Comparison of ENCODE assay signal across 23 cellular contexts in the genomic region with DNA sequence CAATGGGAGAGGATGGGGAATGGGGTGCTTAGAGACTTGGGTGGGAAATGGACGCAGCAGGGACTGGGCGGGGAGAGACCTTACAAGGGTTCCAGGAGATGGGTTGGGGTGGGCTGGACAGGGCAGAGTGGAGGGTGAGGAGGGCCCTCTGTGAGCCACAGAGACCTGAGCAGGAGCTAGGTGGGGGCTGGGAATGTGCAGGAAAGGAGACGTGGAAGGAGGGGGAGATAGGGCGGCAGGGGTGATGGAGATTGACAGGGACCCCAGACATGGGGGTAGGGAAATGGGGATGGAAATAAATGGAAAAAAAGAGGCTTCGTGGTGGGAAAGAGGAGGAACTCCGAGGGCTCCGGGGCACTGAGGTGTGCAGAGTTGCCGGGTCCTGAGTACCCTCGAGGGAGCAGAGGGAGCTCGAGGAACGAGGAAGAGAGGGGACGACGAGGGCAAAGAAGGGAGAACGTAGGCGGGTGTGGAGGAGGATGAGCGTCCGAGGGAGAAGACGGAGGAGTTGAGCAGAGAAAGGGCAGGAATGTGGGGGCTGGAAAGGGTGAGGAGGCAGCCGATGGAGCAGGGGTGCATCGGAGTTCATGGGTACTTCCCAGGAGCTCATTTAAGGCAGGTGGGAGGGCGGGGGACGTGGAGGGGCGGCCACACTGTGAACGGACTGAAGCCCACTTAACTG. TPM values are rescaled to one million over a fixed set of nuclear protein-coding genes. Genes with fewer than 3 reads are reported as not detected.
DNase-seq lines count a peak whose midpoint lies in the region; ATAC-seq, FAIRE-seq and TF ChIP-seq lines count a peak whose summit lies in the region.
"Had no signal": no experiment of that assay in that cellular context is flagged by ENCODE, and none has a peak within 500 bp of the region (broad histone marks: within the 10 kb centered on the region; RNA-seq: fewer than 3 reads in every experiment).

No MANE protein-coding gene starts in this region.

- H4K91ac ChIP-seq in H1 (replicated peaks; ENCODE audit: insufficient read length, low read length): no peak overlapping the region

- no peak overlapping the region for H2BK120ac ChIP-seq in H1 (replicated peaks; ENCODE audit: low read depth, low read length)

- H3K56ac ChIP-seq in H1 (replicated peaks; ENCODE audit: insufficient read length, low read depth, low read length): no peak overlapping the region

- CTCF ChIA-PET in HEK293 (lab: Yijun Ruan, JAX) (interaction anchor here (0.9 to 1.2 kb wide), 6 partner anchors 9 to 654 kb away, joined by 3 to 5 read pairs (median 4); no protein-coding TSS in a partner anchor), H1 (lab: Charles Lee; ENCODE audit: partially characterized antibody) (interaction anchor here (0.6 to 2.0 kb wide), 27 partner anchors 10 to 603 kb away, joined by 3 to 13 read pairs (median 3); no protein-coding TSS in a partner anchor), SK-N-SH (lab: Yijun Ruan, JAX) (interaction anchor here (0.9 to 2.1 kb wide), 7 partner anchors 11 to 69 kb away, joined by 3 to 8 read pairs (median 4); no protein-coding TSS in a partner anchor)

- peaks cover 24% of the 10 kb centered on the region for H3K27me3 Mint-ChIP-seq in nephron (ENCODE audit: low read depth)
- H3K27me3 Mint-ChIP-seq: IgD-negative memory B cell had no signal

- no peak overlapping the region for H4K8ac ChIP-seq in H1 (ENCODE audit: extremely low read depth, insufficient read depth, low read length)

- TF ChIP-seq CTCF in HEK293 (tag by site-specific recombination; IDR thresholded peaks at IDR 0.05) (no peak), H1 (IDR thresholded peaks at IDR 0.05; ENCODE audit: control extremely low read depth in 1 of 3, insufficient read depth in 1 of 3, low read depth in 1 of 3, low read length in 3 of 3) (no peak), nephron (IDR thresholded peaks at IDR 0.05; ENCODE audit: unreplicated experiment in 3 of 3) (no peak), SK-N-SH (IDR thresholded peaks at IDR 0.05) (no peak)

- H3K4ac ChIP-seq in H1 (replicated peaks; ENCODE audit: insufficient read length, low read depth, low read length): no peak overlapping the region

- H3K4me3 ChIP-seq in BLaER1: no peak overlapping the region
- H3K4me3 ChIP-seq in HEK293 (ENCODE audit: low read depth, low read length): no peak overlapping the region
- H3K4me3 ChIP-seq in H1 (ENCODE audit: extremely low read depth in 1 of 4, insufficient read depth in 2 of 4, low read depth in 3 of 4, low read length in 4 of 4): no peak overlapping the region
- no peak overlapping the region for H3K4me3 ChIP-seq in SK-N-SH (ENCODE audit: low read depth in 2 of 2, low read length in 1 of 2)
- H3K4me3 ChIP-seq: SJSA1 had no signal

- H2AFZ ChIP-seq in H1 (ENCODE audit: low read length) (no peak overlapping the region), SK-N-SH (ENCODE audit: low read depth) (no peak overlapping the region)

- no peak overlapping the region for H2AK5ac ChIP-seq in H1 (ENCODE audit: low read depth, low read length)

- H3K18ac ChIP-seq in H1 (ENCODE audit: extremely low read depth, low read length): no peak overlapping the region; the same call in 1 of the 2 replicates

- H3K79me2 ChIP-seq in H1 (ENCODE audit: control insufficient read depth in 1 of 2, insufficient read depth in 2 of 2, low read length in 2 of 2) (no peaks in the 10 kb centered on the region), SK-N-SH (ENCODE audit: insufficient read depth) (no peaks in the 10 kb centered on the region)

- H4K20me1 ChIP-seq in BLaER1 (no peaks in the 10 kb centered on the region), H1 (replicated peaks in 1 of 2; ENCODE audit: control insufficient read depth in 1 of 2, insufficient read depth in 2 of 2, low read length in 2 of 2) (no peaks in the 10 kb centered on the region), SK-N-SH (ENCODE audit: insufficient read depth) (no peaks in the 10 kb centered on the region)

- no peak overlapping the region for H2BK20ac ChIP-seq in H1 (ENCODE audit: low read length)

- no peaks in the 10 kb centered on the region for H3K9me3 Mint-ChIP-seq in nephron
- H3K9me3 Mint-ChIP-seq: HFFc6, IgD-negative memory B cell had no signal

- H3K36me3 Mint-ChIP-seq in nephron (ENCODE audit: low read depth): no peaks in the 10 kb centered on the region
- H3K36me3 Mint-ChIP-seq: CD4-positive, alpha-beta memory T cell; IgD-negative memory B cell had no signal

- TF ChIP-seq EP300 in H1 (IDR thresholded peaks at IDR 0.05; ENCODE audit: borderline replicate concordance in 1 of 2, low read depth in 2 of 2, low read length in 2 of 2): no peak
- no peak for TF ChIP-seq EP300 in SK-N-SH (IDR thresholded peaks at IDR 0.05; ENCODE audit: borderline replicate concordance in 1 of 2, low read depth in 1 of 2, low read length in 1 of 2)

- H3K27me3 ChIP-seq in BLaER1 (no peaks in the 10 kb centered on the region), H1 (replicated peaks in 1 of 4; ENCODE audit: control insufficient read depth in 3 of 4, extremely low read depth in 1 of 4, insufficient read depth in 3 of 4, low read length in 3 of 4) (no peaks in the 10 kb centered on the region; a peak in 2 of 7 replicates), SK-N-SH (ENCODE audit: insufficient read depth) (no peaks in the 10 kb centered on the region)

- peak overlapping the region; percentile 6 for H4K5ac ChIP-seq in H1 (ENCODE audit: insufficient read length, low read depth, low read length)

- H3K9me3 ChIP-seq in BLaER1 (no peaks in the 10 kb centered on the region), HEK293 (ENCODE audit: control insufficient read depth, insufficient read depth, low read depth, low read length) (no peaks in the 10 kb centered on the region), H1 (ENCODE audit: insufficient read depth in 2 of 2, low read depth in 1 of 2, low read length in 1 of 2) (no peaks in the 10 kb centered on the region), SK-N-SH (no peaks in the 10 kb centered on the region)
- H3K9me3 ChIP-seq: BE2C, SJSA1 had no signal

- 90% methylated on average over 19 of the region's 24 CpGs; no CpG with 5 or more reads in 1 of the 2 experiments for WGBS in H1 (ENCODE audit: extremely low coverage in 1 of 2, insufficient coverage in 1 of 2, insufficient read length in 1 of 2, insufficient replicate concordance in 2 of 2, low coverage in 1 of 2, low lambda C conversion rate in 2 of 2, missing lambda C conversion rate in 1 of 2), 2 experiments
- WGBS in SK-N-SH (ENCODE audit: low lambda C conversion rate): 68% methylated on average over 24 of the region's 24 CpGs

- no peak for FAIRE-seq in H1 (lab: Jason Lieb, UNC)
- FAIRE-seq: A204.1, GM12891, GM18507 had no signal

- no peaks in the 10 kb centered on the region for H3K79me1 ChIP-seq in H1 (ENCODE audit: low read depth, low read length)

- no peaks in the 10 kb centered on the region for H3F3A ChIP-seq in SK-N-SH (replicated peaks; ENCODE audit: insufficient read depth)

- H3K9me2 ChIP-seq in SK-N-SH: no peaks in the 10 kb centered on the region

- peak overlapping the region; percentile 48 for H3K4me2 ChIP-seq in BLaER1
- no peak overlapping the region for H3K4me2 ChIP-seq in H1 (ENCODE audit: insufficient read depth in 1 of 2, low read depth in 2 of 2, low read length in 2 of 2)
- H3K4me2 ChIP-seq in SK-N-SH: no peak overlapping the region

- H3K27ac ChIP-seq in BLaER1 (no peak overlapping the region), HEK293 (ENCODE audit: extremely low read depth, low read depth, low read length) (no peak overlapping the region), H1 (ENCODE audit: low read depth, low read length) (no peak overlapping the region), SK-N-SH (ENCODE audit: low read depth in 2 of 2, low read length in 1 of 2) (no peak overlapping the region)
- H3K27ac ChIP-seq: HL-60, SJSA1 had no signal

- ATAC-seq in HG02840 (IDR thresholded peaks at IDR 0.05; ENCODE audit: low FRiP score, unreplicated experiment): no peak

- no peak overlapping the region for H3K14ac ChIP-seq in H1 (ENCODE audit: insufficient read length)

- H3K23ac ChIP-seq in H1 (ENCODE audit: insufficient read length): no peak overlapping the region

- no peaks in the 10 kb centered on the region for H3K36me3 ChIP-seq in BLaER1
- no peaks in the 10 kb centered on the region for H3K36me3 ChIP-seq in HEK293 (ENCODE audit: control insufficient read depth in 2 of 2, insufficient read depth in 1 of 2, low read length in 2 of 2)
- H3K36me3 ChIP-seq in H1 (ENCODE audit: control insufficient read depth in 2 of 4, insufficient read depth in 4 of 4, low read length in 3 of 4): no peaks in the 10 kb centered on the region
- no peaks in the 10 kb centered on the region for H3K36me3 ChIP-seq in SK-N-SH (replicated peaks in 1 of 2; ENCODE audit: control insufficient read depth in 1 of 2, insufficient read depth in 2 of 2, low read length in 1 of 2)
- H3K36me3 ChIP-seq: BE2C, SJSA1 had no signal

- no peak overlapping the region for H2BK5ac ChIP-seq in H1 (ENCODE audit: low read depth, low read length)

- no peak for DNase-seq in H1 (ENCODE audit: low read depth in 1 of 2, low spot score in 2 of 2)
- no peak for DNase-seq in central memory CD4-positive, alpha-beta T cell
- no peak for DNase-seq in SK-N-SH
- DNase-seq in activated naive CD4-positive, alpha-beta T cell treated with anti-CD3 and anti-CD28 coated beads, Interleukin-2, amount 50 U/mL, for 16 hours: no peak
- DNase-seq: CD4-positive, alpha-beta memory T cell; GOT3; HFFc6; MM.1S; NCI-H1092; NCI-H2029 treated with DMSO at 0.1 percent for 48 hours; NCI-H2171 had no signal

- H2BK15ac ChIP-seq in H1 (ENCODE audit: low read length): no peak overlapping the region

- peak overlapping the region in 2 of 3 experiments; percentile 53 to 92 for H3K27ac Mint-ChIP-seq in nephron
- H3K27ac Mint-ChIP-seq: CD4-positive, alpha-beta memory T cell; HFFc6; IgD-negative memory B cell had no signal

- peak overlapping the region in 2 of 3 experiments; percentile 19 to 61 for H3K4me3 Mint-ChIP-seq in nephron
- H3K4me3 Mint-ChIP-seq: HFFc6, IgD-negative memory B cell had no signal

- TF ChIP-seq POLR2A in H1 (IDR thresholded peaks at IDR 0.05; ENCODE audit: control extremely low read depth in 1 of 2, low read depth in 2 of 2, low read length in 2 of 2): no peak

- TF ChIP-seq RAD21 in H1 (IDR thresholded peaks at IDR 0.05 in 1 of 2, conservative IDR thresholded peaks at IDR 0.05 in 1 of 2; ENCODE audit: low read depth in 2 of 2, low read length in 2 of 2) (no peak), SK-N-SH (IDR thresholded peaks at IDR 0.05; ENCODE audit: low read length) (no peak)

- peaks cover 18% of the 10 kb centered on the region for H3K4me1 Mint-ChIP-seq in nephron

- POLR2A ChIA-PET in HEK293 (lab: Yijun Ruan, JAX) (no interaction called here), H1 (lab: Charles Lee; ENCODE audit: partially characterized antibody) (interaction anchor here (0.6 kb wide), 1 partner anchor 96 kb away, joined by 4 read pairs; no protein-coding TSS in a partner anchor), SK-N-SH (lab: Yijun Ruan, JAX) (no interaction called here)

- H3K9ac ChIP-seq in BLaER1 (no peak overlapping the region), H1 (replicated peaks in 1 of 4; ENCODE audit: extremely low read depth in 1 of 4, low read depth in 3 of 4, low read length in 3 of 4) (no peak overlapping the region; a peak in 1 of 7 replicates), SK-N-SH (no peak overlapping the region)

- H2BK12ac ChIP-seq in H1 (ENCODE audit: low read depth, low read length): 0 out of 2 replicates have a peak overlapping the region, but pooled peaks have one; percentile 27

- no peaks in the 10 kb centered on the region for H3K23me2 ChIP-seq in H1 (ENCODE audit: low read depth, low read length)

- H3K4me1 ChIP-seq in BLaER1: peaks cover 5% of the 10 kb centered on the region; the same call in 1 of the 2 replicates
- H3K4me1 ChIP-seq in HEK293 (ENCODE audit: control insufficient read depth, insufficient read depth, low read length): no peaks in the 10 kb centered on the region
- H3K4me1 ChIP-seq in H1 (replicated peaks in 1 of 4; ENCODE audit: control insufficient read depth in 3 of 4, insufficient read depth in 4 of 4, low read length in 3 of 4): peaks cover 0 to 19% (median 5%) of the 10 kb centered on the region in 4 experiments; a peak in 5 of 7 replicates
- peaks cover 0 to 2% of the 10 kb centered on the region in 2 experiments; a peak in 1 of 4 replicates for H3K4me1 ChIP-seq in SK-N-SH (ENCODE audit: control insufficient read depth in 1 of 2, insufficient read depth in 2 of 2, low read depth in 1 of 2, low read length in 1 of 2)
- H3K4me1 ChIP-seq: BE2C, SJSA1 had no signal

RNA-seq across cellular contexts. Expression of gene CTCFL, which starts 2.1 kb away (rescaled TPM):
- total RNA-seq in H1 (2021; fragmentation: NEBNext Ultra II Directional; extraction: Animal tissue kit (Norgen Biotek cat#: 25700)): 0.80 and 0.82 TPM in 2 replicates
- polyA plus RNA-seq in H1 (2011; rRNA removed): 0.30 and 0.75 TPM in 2 replicates
- polyA plus RNA-seq in H1 (2011; cell fraction: cytosol; rRNA removed): 1.0 TPM
- polyA plus RNA-seq in H1 (2011; cell fraction: nucleus; rRNA removed): 1.0 TPM
- polyA plus RNA-seq in H1 (2012, experiment 1 of 2): 0.13 to 0.45 TPM (median 0.32 TPM) in 4 replicates
- not detected for polyA plus RNA-seq in H1 (2012, experiment 2 of 2)
- polyA plus RNA-seq in H1 (2013, experiment 1 of 2): 0.59 TPM
- 0.48 TPM for polyA plus RNA-seq in H1 (2013, experiment 2 of 2)
- 0.73 and 2.3 TPM in 2 replicates for polyA minus RNA-seq in H1 (2011; rRNA and poly(A)+ RNA removed)
- 2.2 TPM for polyA minus RNA-seq in H1 (2011; cell fraction: cytosol; rRNA and poly(A)+ RNA removed)
- 1.3 TPM for polyA minus RNA-seq in H1 (2011; cell fraction: nucleus; rRNA and poly(A)+ RNA removed)
- not detected in 2 replicates for polyA plus RNA-seq in SK-N-SH (2012; rRNA removed)
- polyA plus RNA-seq in SK-N-SH (2012; cell fraction: cytosol; rRNA removed): not detected in 2 replicates
- not detected in 2 replicates for polyA plus RNA-seq in SK-N-SH (2012; cell fraction: nucleus; rRNA removed)
- total RNA-seq: CD4-positive, alpha-beta memory T cell; HFFc6; HT1080; SJSA1 had no signal
- polyA plus RNA-seq: CD4-positive, alpha-beta memory T cell; IgD-negative memory B cell had no signal

RNA-seq across cellular contexts. Expression of gene PCK1, which starts 33.9 kb away (rescaled TPM):
- not detected in 2 replicates for total RNA-seq in H1 (2021; fragmentation: NEBNext Ultra II Directional; extraction: Animal tissue kit (Norgen Biotek cat#: 25700))
- polyA plus RNA-seq in H1 (2011; rRNA removed) (not detected in 2 replicates), SK-N-SH (2012; rRNA removed) (not detected in 2 replicates)
- polyA plus RNA-seq in H1 (2011; cell fraction: cytosol; rRNA removed): 0.05 TPM
- 0.09 TPM for polyA plus RNA-seq in H1 (2011; cell fraction: nucleus; rRNA removed)
- not detected in 4 replicates for polyA plus RNA-seq in H1 (2012, experiment 1 of 2)
- not detected for polyA plus RNA-seq in H1 (2012, experiment 2 of 2)
- not detected for polyA plus RNA-seq in H1 (2013, experiment 1 of 2)
- not detected for polyA plus RNA-seq in H1 (2013, experiment 2 of 2)
- polyA minus RNA-seq in H1 (2011; rRNA and poly(A)+ RNA removed): not detected in 2 replicates
- polyA minus RNA-seq in H1 (2011; cell fraction: cytosol; rRNA and poly(A)+ RNA removed): not detected
- polyA minus RNA-seq in H1 (2011; cell fraction: nucleus; rRNA and poly(A)+ RNA removed): not detected
- not detected in 2 replicates for polyA plus RNA-seq in SK-N-SH (2012; cell fraction: cytosol; rRNA removed)
- polyA plus RNA-seq in SK-N-SH (2012; cell fraction: nucleus; rRNA removed): 0.07 TPM in 1 of 2 replicates, not detected in the other
- total RNA-seq: CD4-positive, alpha-beta memory T cell; HFFc6; HT1080; SJSA1 had no signal
- polyA plus RNA-seq: CD4-positive, alpha-beta memory T cell; IgD-negative memory B cell had no signal
